ENCODE assay signal across 19 cellular contexts in genomic region chr12:84601483-84601882, GRCh38.
"Had no signal": no experiment of that assay in that cellular context is flagged by ENCODE, and none has a peak within 500 bp of the region (broad histone marks: within the 10 kb centered on the region; RNA-seq: fewer than 3 reads in every experiment).

No MANE protein-coding gene starts in this region.

- H3K27ac ChIP-seq: colonic mucosa, foreskin keratinocyte, sigmoid colon, skin epidermis, testis, tibial nerve had no signal

- H3K4me1 Mint-ChIP-seq: naive B cell; nephron; stimulated activated naive B cell treated with anti-CD40 and anti-IgM and Interleukin-4, amounts not matched to agents 10 μg/mL and 1 μg/mL and 100 μg/mL, for 72 hours; stimulated activated naive CD8-positive, alpha-beta T cell treated with anti-CD3 and anti-CD28 coated beads, Interleukin-15, amount 100 ng/mL, for 72 hours had no signal

- H3K36me3 Mint-ChIP-seq: naive B cell; stimulated activated naive B cell treated with anti-CD40 and anti-IgM and Interleukin-4, amounts not matched to agents 10 μg/mL and 1 μg/mL and 100 μg/mL, for 72 hours had no signal

- H3K4me3 Mint-ChIP-seq: naive B cell; nephron; stimulated activated naive B cell treated with anti-CD40 and anti-IgM and Interleukin-4, amounts not matched to agents 10 μg/mL and 1 μg/mL and 100 μg/mL, for 72 hours; stimulated activated naive CD8-positive, alpha-beta T cell treated with anti-CD3 and anti-CD28 coated beads, Interleukin-15, amount 100 ng/mL, for 72 hours had no signal

- ATAC-seq: foreskin keratinocyte; left colon; left ventricle myocardium superior; stimulated activated naive B cell treated with anti-CD40 and anti-IgM and Interleukin-4, amounts not matched to agents 10 μg/mL and 1 μg/mL and 100 μg/mL, for 72 hours; stimulated activated naive CD8-positive, alpha-beta T cell treated with anti-CD3 and anti-CD28 coated beads, Interleukin-15, amount 100 ng/mL, for 72 hours had no signal

- H3K36me3 ChIP-seq: colonic mucosa, sigmoid colon, tibial nerve had no signal

- H3K27ac Mint-ChIP-seq: naive B cell; nephron; stimulated activated naive B cell treated with anti-CD40 and anti-IgM and Interleukin-4, amounts not matched to agents 10 μg/mL and 1 μg/mL and 100 μg/mL, for 72 hours; stimulated activated naive CD8-positive, alpha-beta T cell treated with anti-CD3 and anti-CD28 coated beads, Interleukin-15, amount 100 ng/mL, for 72 hours had no signal

- DNase-seq: colonic mucosa; dermis blood vessel endothelial cell; erythroblast; foreskin keratinocyte; left colon; left ventricle myocardium superior; mesenchymal stem cell; naive B cell; posterior cingulate gyrus; sigmoid colon; stimulated activated CD4-positive, alpha-beta T cell treated with anti-CD3 and anti-CD28 coated beads, Interleukin-2, amount 100 ng/mL, for 24 hours; stimulated activated CD4-positive, alpha-beta T cell treated with anti-CD3 and anti-CD28 coated beads, Interleukin-4, amount 100 ng/mL, for 4 hours; stimulated activated naive B cell treated with anti-CD40 and anti-IgM and Interleukin-4, amounts not matched to agents 10 μg/mL and 1 μg/mL and 100 μg/mL, for 72 hours; stimulated activated naive CD8-positive, alpha-beta T cell treated with anti-CD3 and anti-CD28 coated beads, Interleukin-15, amount 100 ng/mL, for 72 hours; testis had no signal

- H3K27me3 Mint-ChIP-seq: naive B cell; stimulated activated naive B cell treated with anti-CD40 and anti-IgM and Interleukin-4, amounts not matched to agents 10 μg/mL and 1 μg/mL and 100 μg/mL, for 72 hours; stimulated activated naive CD8-positive, alpha-beta T cell treated with anti-CD3 and anti-CD28 coated beads, Interleukin-15, amount 100 ng/mL, for 72 hours had no signal

- H3K9me3 Mint-ChIP-seq: nephron; stimulated activated naive B cell treated with anti-CD40 and anti-IgM and Interleukin-4, amounts not matched to agents 10 μg/mL and 1 μg/mL and 100 μg/mL, for 72 hours; stimulated activated naive CD8-positive, alpha-beta T cell treated with anti-CD3 and anti-CD28 coated beads, Interleukin-15, amount 100 ng/mL, for 72 hours had no signal

- H3K27me3 ChIP-seq: colonic mucosa, foreskin keratinocyte, sigmoid colon, testis, tibial nerve had no signal

- H3K4me1 ChIP-seq: colonic mucosa, foreskin keratinocyte, sigmoid colon, testis, tibial nerve had no signal

- H3K4me3 ChIP-seq: colonic mucosa, lung, sigmoid colon, skin epidermis, testis, tibial nerve had no signal
